31 cellular contexts compared by ENCODE assay signal in genomic region chr9:130741024-130741305, GRCh38.
"Had no signal": no experiment of that assay in that cellular context is flagged by ENCODE, and none has a peak within 500 bp of the region (broad histone marks: within the 10 kb centered on the region; RNA-seq: fewer than 3 reads in every experiment).

No MANE protein-coding gene starts in this region.

- FAIRE-seq: astrocyte, colon, TTC549 had no signal

- DNase-seq: activated B cell treated with CpG ODN at 0.5 μM for 24 hours; activated CD4-positive, alpha-beta memory T cell treated with anti-CD3 and anti-CD28 coated beads for 36 hours; activated CD4-positive, alpha-beta T cell treated with anti-CD3 and anti-CD28 coated beads for 4 hours; activated CD4-positive, alpha-beta T cell treated with anti-CD3 and anti-CD28 coated beads, Interleukin-2, amount 10 ng/mL, durations not matched to agents 24 days and 14 days; activated CD4-positive, alpha-beta T cell treated with anti-CD3 and anti-CD28 coated beads, Interleukin-2, amount 50 U/mL, for 1 hour; activated CD4-positive, alpha-beta T cell treated with anti-CD3 and anti-CD28 coated beads, Interleukin-2, amount 50 U/mL, for 4 hours; activated CD4-positive, CD25-positive, alpha-beta regulatory T cell treated with anti-CD3 and anti-CD28 coated beads, Interleukin-2, amount 50 U/mL, for 72 hours; activated CD8-positive, alpha-beta memory T cell treated with anti-CD3 and anti-CD28 coated beads, Interleukin-2, amount 50 U/mL, for 4 hours; activated CD8-positive, alpha-beta T cell treated with anti-CD3 and anti-CD28 coated beads for 36 hours; activated effector memory CD4-positive, alpha-beta T cell treated with anti-CD3 and anti-CD28 coated beads, Interleukin-2, amount 50 U/mL, for 16 hours; activated gamma-delta T cell treated with Interleukin-2 at 50 U/mL for 16 hours; activated naive CD4-positive, alpha-beta T cell; activated naive CD4-positive, alpha-beta T cell treated with anti-CD3 and anti-CD28 coated beads for 36 hours; activated naive CD4-positive, alpha-beta T cell treated with anti-CD3 and anti-CD28 coated beads, Interleukin-2, amount 50 U/mL, for 16 hours; activated T-cell treated with anti-CD3 and anti-CD28 coated beads for 4 hours; activated T-cell treated with anti-CD3 and anti-CD28 coated beads, Interleukin-2, amount 50 U/mL, for 1 hour; activated T-cell treated with anti-CD3 and anti-CD28 coated beads, Interleukin-2, amount 50 U/mL, for 4 hours; activated T-cell treated with anti-CD3 and anti-CD28 coated beads, Interleukin-2, amount 50 U/mL, for 72 hours; amniotic stem cell; aorta; brain microvascular endothelial cell; central memory CD4-positive, alpha-beta T cell; T-helper 2 cell; T-helper 9 cell had no signal

- H3K4me1 ChIP-seq: breast epithelium had no signal

- ATAC-seq: activated T-cell treated with anti-CD3 and anti-CD28 coated beads, Interleukin-2, amount 50 U/mL, for 4 hours; activated T-cell treated with anti-CD3 and anti-CD28 coated beads, Interleukin-2, amount 50 U/mL, for 72 hours had no signal

- H3K27me3 ChIP-seq: adrenal gland, body of pancreas, brain microvascular endothelial cell, breast epithelium had no signal

- H3K27ac ChIP-seq: breast epithelium, VCaP had no signal

- H3K9me3 ChIP-seq: adrenal gland, body of pancreas, breast epithelium had no signal

- H3K36me3 ChIP-seq: adrenal gland, breast epithelium had no signal

- H3K4me3 ChIP-seq: adrenal gland, body of pancreas, breast epithelium had no signal
